ENCODE assay signal across 12 cellular contexts in the genomic region with DNA sequence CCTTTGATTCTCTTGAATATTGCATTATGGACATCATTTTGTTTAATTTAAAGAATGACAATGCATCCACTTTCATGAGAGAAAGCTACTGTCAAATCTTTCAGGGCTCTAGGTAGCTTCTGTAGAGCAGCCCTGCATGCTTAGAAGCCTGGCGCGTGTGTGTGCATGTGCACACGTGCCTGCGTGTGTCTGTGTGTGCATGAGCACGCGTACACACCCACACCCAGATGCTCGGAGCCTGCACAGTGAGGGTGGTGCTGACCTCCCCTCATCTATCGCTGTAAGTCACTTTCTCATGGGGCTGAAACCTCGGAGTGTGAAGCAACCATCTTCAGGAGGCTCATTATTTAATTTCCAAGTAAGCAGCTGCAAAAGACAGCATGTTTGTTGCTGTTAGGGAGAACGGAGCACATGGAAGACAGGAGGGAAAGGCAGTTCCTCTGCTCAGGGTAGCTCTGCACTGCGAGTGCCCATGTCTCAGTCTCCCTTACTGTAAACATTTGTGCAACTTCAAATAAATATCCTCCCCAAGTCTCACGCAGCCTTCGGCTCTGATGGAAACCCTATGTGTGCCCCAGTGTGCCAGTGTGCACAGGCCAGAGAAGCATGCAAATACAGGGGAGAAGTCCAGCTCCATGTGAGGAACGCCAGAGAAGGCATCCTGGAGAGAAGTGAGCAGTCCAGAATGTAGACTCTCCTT. TPM values are rescaled to one million over a fixed set of nuclear protein-coding genes. Genes with fewer than 3 reads are reported as not detected.
DNase-seq lines count a peak whose midpoint lies in the region; ATAC-seq and TF ChIP-seq lines count a peak whose summit lies in the region.
"Had no signal": no experiment of that assay in that cellular context is flagged by ENCODE, and none has a peak within 500 bp of the region (broad histone marks: within the 10 kb centered on the region; RNA-seq: fewer than 3 reads in every experiment).

No MANE protein-coding gene starts in this region.

- H3K9ac ChIP-seq in skeletal muscle satellite cell (ENCODE audit: low read depth, low read length): no peak overlapping the region

- no peaks in the 10 kb centered on the region for H3K36me3 Mint-ChIP-seq in GM23338 (ENCODE audit: low read depth)
- H3K36me3 Mint-ChIP-seq in WTC11: no peaks in the 10 kb centered on the region
- no peaks in the 10 kb centered on the region for H3K36me3 Mint-ChIP-seq in glutamatergic neuron (ENCODE audit: unreplicated experiment)
- no peaks in the 10 kb centered on the region for H3K36me3 Mint-ChIP-seq in CD4-positive, alpha-beta memory T cell

- no peak for DNase-seq in GM23338 (ENCODE audit: low spot score)
- DNase-seq in WTC11 (ENCODE audit: low spot score): no peak
- no peak for DNase-seq in glutamatergic neuron
- DNase-seq in glomerular visceral epithelial cell (ENCODE audit: extremely low spot score): no peak
- no peak for DNase-seq in CD4-positive, alpha-beta memory T cell
- DNase-seq: NCI-H1436 treated with DMSO at 0.1 percent for 48 hours, NCI-H2081, NCI-H510A treated with DMSO at 0.1 percent for 48 hours, SHP77 had no signal

- H3K9me3 Mint-ChIP-seq in GM23338 (no peaks in the 10 kb centered on the region), WTC11 (no peaks in the 10 kb centered on the region), glutamatergic neuron (ENCODE audit: unreplicated experiment) (peaks cover 1% of the 10 kb centered on the region)
- H3K9me3 Mint-ChIP-seq in CD4-positive, alpha-beta memory T cell: no peaks in the 10 kb centered on the region

- TF ChIP-seq CTCF in GM23338 (conservative IDR thresholded peaks at IDR 0.05; ENCODE audit: low read depth in 2 of 2): no peak
- TF ChIP-seq CTCF in WTC11 (IDR thresholded peaks at IDR 0.05): no peak
- TF ChIP-seq CTCF in glutamatergic neuron (IDR thresholded peaks at IDR 0.05; ENCODE audit: partially characterized antibody, unreplicated experiment): no peak

- H4K20me1 ChIP-seq in GM23338 (replicated peaks; ENCODE audit: insufficient read depth): no peaks in the 10 kb centered on the region

- peak overlapping the region; percentile 62; the same call in 1 of the 2 replicates for H3K27ac Mint-ChIP-seq in GM23338
- H3K27ac Mint-ChIP-seq in WTC11: peak overlapping the region; percentile 58
- peak overlapping the region; percentile 28 for H3K27ac Mint-ChIP-seq in glutamatergic neuron (ENCODE audit: unreplicated experiment)
- H3K27ac Mint-ChIP-seq in CD4-positive, alpha-beta memory T cell: no peak overlapping the region

- no peaks in the 10 kb centered on the region for H3F3A ChIP-seq in GM23338 (replicated peaks; ENCODE audit: low read depth)

- no peaks in the 10 kb centered on the region for H3K9me2 ChIP-seq in GM23338 (ENCODE audit: insufficient read depth)

- H3K36me3 ChIP-seq in GM23338 (ENCODE audit: insufficient read depth): no peaks in the 10 kb centered on the region
- H3K36me3 ChIP-seq in skeletal muscle satellite cell (ENCODE audit: insufficient read depth, low read length): peaks cover 4% of the 10 kb centered on the region
- H3K36me3 ChIP-seq in CD4-positive, alpha-beta memory T cell (ENCODE audit: insufficient read depth, low read length): no peaks in the 10 kb centered on the region

- H3K27me3 Mint-ChIP-seq in GM23338 (ENCODE audit: insufficient read depth, low read depth, poor library complexity) (peaks cover 2% of the 10 kb centered on the region), WTC11 (ENCODE audit: low read depth) (no peaks in the 10 kb centered on the region), glutamatergic neuron (ENCODE audit: unreplicated experiment) (no peaks in the 10 kb centered on the region)
- no peaks in the 10 kb centered on the region for H3K27me3 Mint-ChIP-seq in CD4-positive, alpha-beta memory T cell

- H3K27ac ChIP-seq in GM23338 (ENCODE audit: low read depth): no peak overlapping the region
- H3K27ac ChIP-seq in CD4-positive, alpha-beta memory T cell (ENCODE audit: low read depth, low read length): no peak overlapping the region

- intact Hi-C loops in CD4-positive, alpha-beta memory T cell (cut with micrococcal nuclease): no loop called here

- H3K27me3 ChIP-seq in GM23338 (ENCODE audit: insufficient read depth) (no peaks in the 10 kb centered on the region), skeletal muscle satellite cell (ENCODE audit: control insufficient read depth, insufficient read depth, low read length) (no peaks in the 10 kb centered on the region)
- H3K27me3 ChIP-seq in CD4-positive, alpha-beta memory T cell (ENCODE audit: insufficient read depth, low read length): no peaks in the 10 kb centered on the region

- H3K4me1 ChIP-seq in GM23338 (ENCODE audit: insufficient read depth) (no peaks in the 10 kb centered on the region; the same call in 1 of the 2 replicates), skeletal muscle satellite cell (ENCODE audit: control insufficient read depth, insufficient read depth, low read length) (peaks cover 23% of the 10 kb centered on the region)
- H3K4me1 ChIP-seq in CD4-positive, alpha-beta memory T cell (ENCODE audit: insufficient read depth, low read length): no peaks in the 10 kb centered on the region

- no peaks in the 10 kb centered on the region for H3K9me3 ChIP-seq in skeletal muscle satellite cell (replicated peaks; ENCODE audit: low read length)
- H3K9me3 ChIP-seq in CD4-positive, alpha-beta memory T cell (ENCODE audit: control insufficient read depth in 1 of 2, low read length in 2 of 2): no peaks in the 10 kb centered on the region

- ATAC-seq in GM23338 (no peak), WTC11 (no peak), HG02678 (IDR thresholded peaks at IDR 0.05; ENCODE audit: unreplicated experiment) (no peak)

- peaks cover 31% of the 10 kb centered on the region for H3K4me1 Mint-ChIP-seq in GM23338
- H3K4me1 Mint-ChIP-seq in WTC11: peaks cover 57% of the 10 kb centered on the region
- H3K4me1 Mint-ChIP-seq in glutamatergic neuron (ENCODE audit: low read depth, unreplicated experiment): peaks cover 20% of the 10 kb centered on the region
- H3K4me1 Mint-ChIP-seq in CD4-positive, alpha-beta memory T cell: peaks cover 0 to 7% (median 4%) of the 10 kb centered on the region in 4 donors

- no peak overlapping the region for H3K4me2 ChIP-seq in GM23338
- H3K4me2 ChIP-seq in skeletal muscle satellite cell (ENCODE audit: low read length): peak overlapping the region; percentile 18

- POLR2A ChIA-PET in WTC11 (lab: Charles Lee): no interaction called here
- POLR2A ChIA-PET in CD4-positive, alpha-beta memory T cell (lab: Charles Lee; ENCODE audit: partially characterized antibody): no interaction called here

- H2AFZ ChIP-seq in GM23338: no peak overlapping the region

- CTCF ChIA-PET in WTC11 (lab: Charles Lee): no interaction called here
- CTCF ChIA-PET in CD4-positive, alpha-beta memory T cell (lab: Charles Lee; ENCODE audit: partially characterized antibody): no interaction called here

- H3K4me3 Mint-ChIP-seq in GM23338 (no peak overlapping the region), WTC11 (no peak overlapping the region), glutamatergic neuron (ENCODE audit: unreplicated experiment) (no peak overlapping the region)
- H3K4me3 Mint-ChIP-seq in CD4-positive, alpha-beta memory T cell: no peak overlapping the region

- no peak overlapping the region for H3K4me3 ChIP-seq in GM23338
- no peak overlapping the region for H3K4me3 ChIP-seq in skeletal muscle satellite cell (ENCODE audit: low read length)
- H3K4me3 ChIP-seq in CD4-positive, alpha-beta memory T cell (ENCODE audit: low read length in 2 of 2): no peak overlapping the region

- H3K79me2 ChIP-seq in GM23338 (replicated peaks; ENCODE audit: insufficient read depth): peaks cover 71% of the 10 kb centered on the region

TF ChIP-seq in GM23338, 12 proteins besides CTCF, POLR2A, EP300 and RAD21 (continues in another document):
- TF ChIP-seq EZH2 (IDR thresholded peaks at IDR 0.05; ENCODE audit: low read depth, unreplicated experiment): no peak

TF ChIP-seq in WTC11, 78 proteins besides CTCF, POLR2A, EP300 and RAD21 (continues in another document):
- TF ChIP-seq ZNF423 (CRISPR knock-in tag; IDR thresholded peaks at IDR 0.05): no peak
- no peak for TF ChIP-seq TEAD4 (CRISPR knock-in tag; IDR thresholded peaks at IDR 0.05)
- no peak for TF ChIP-seq PRRX2 (CRISPR knock-in tag; IDR thresholded peaks at IDR 0.05)
- TF ChIP-seq, protein P1, sequence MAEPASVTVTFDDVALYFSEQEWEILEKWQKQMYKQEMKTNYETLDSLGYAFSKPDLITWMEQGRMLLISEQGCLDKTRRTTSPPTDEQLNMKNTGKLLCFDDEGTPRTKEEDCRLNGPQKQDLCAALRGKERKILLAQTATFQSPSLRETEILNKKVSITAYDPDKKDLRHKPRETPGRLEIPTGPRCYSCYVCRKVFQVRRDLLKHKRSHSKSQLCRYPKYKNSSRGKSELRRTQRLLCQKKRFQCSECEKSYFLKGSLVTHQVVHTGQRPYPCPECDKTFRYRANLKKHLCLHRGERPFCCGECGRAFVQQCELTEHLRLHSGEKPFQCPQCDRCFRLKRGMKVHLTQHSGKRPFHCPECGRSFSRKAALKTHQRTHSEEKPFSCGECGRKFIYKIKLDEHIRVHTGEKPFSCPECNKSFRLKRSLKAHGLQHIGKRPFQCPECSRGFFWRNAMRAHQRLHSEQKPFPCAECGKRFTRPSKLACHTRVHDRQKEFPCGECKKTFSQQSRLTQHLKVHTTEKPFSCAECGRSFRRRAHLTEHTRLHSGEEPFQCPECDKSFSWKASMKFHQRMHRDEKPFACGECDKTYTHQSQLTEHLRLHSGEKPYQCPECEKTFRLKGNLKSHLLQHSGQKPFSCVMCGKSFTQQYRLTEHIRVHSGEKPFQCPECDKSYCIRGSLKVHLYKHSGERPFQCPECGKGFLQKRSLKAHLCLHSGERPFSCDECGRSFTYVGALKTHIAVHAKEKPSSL (CRISPR knock-in tag; conservative IDR thresholded peaks at IDR 0.05): no peak
- TF ChIP-seq, protein P2, sequence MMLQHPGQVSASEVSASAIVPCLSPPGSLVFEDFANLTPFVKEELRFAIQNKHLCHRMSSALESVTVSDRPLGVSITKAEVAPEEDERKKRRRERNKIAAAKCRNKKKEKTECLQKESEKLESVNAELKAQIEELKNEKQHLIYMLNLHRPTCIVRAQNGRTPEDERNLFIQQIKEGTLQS (CRISPR knock-in tag; conservative IDR thresholded peaks at IDR 0.05): no peak

RNA-seq across cellular contexts. Expression of a gene that starts 22.8 kb away (rescaled TPM):
- 8.7 and 8.9 TPM in 2 replicates for total RNA-seq in GM23338 (2014; rRNA removed; shearing (Covaris generic))
- polyA plus RNA-seq in GM23338 (2016; fragmentation: Nextera tagmentation; extraction: Ambion mirVana): 3.3 and 3.8 TPM in 2 replicates
- total RNA-seq in WTC11 (2021) (21.4 to 22.3 TPM (median 21.6 TPM) in 3 replicates), glutamatergic neuron (ENCODE audit: unreplicated experiment) (7.4 TPM)
- total RNA-seq in skeletal muscle satellite cell (2012; rRNA removed): 5.8 and 6.1 TPM in 2 replicates
- under 1 TPM; 0.28 to 0.44 TPM for total RNA-seq in CD4-positive, alpha-beta memory T cell
- under 1 TPM; 0.24 to 0.57 TPM for polyA plus RNA-seq in CD4-positive, alpha-beta memory T cell
- total RNA-seq: HT-29 had no signal

Comparison
In these comparisons a context has a peak if more than half of its experiments do, and no peak if none do; other contexts are left out.
1. H3K27ac Mint-ChIP-seq: peak in GM23338 (single experiment), WTC11 (single experiment) and glutamatergic neuron (single experiment); none in CD4-positive, alpha-beta memory T cell (0 of 7).